In the genomic region with DNA sequence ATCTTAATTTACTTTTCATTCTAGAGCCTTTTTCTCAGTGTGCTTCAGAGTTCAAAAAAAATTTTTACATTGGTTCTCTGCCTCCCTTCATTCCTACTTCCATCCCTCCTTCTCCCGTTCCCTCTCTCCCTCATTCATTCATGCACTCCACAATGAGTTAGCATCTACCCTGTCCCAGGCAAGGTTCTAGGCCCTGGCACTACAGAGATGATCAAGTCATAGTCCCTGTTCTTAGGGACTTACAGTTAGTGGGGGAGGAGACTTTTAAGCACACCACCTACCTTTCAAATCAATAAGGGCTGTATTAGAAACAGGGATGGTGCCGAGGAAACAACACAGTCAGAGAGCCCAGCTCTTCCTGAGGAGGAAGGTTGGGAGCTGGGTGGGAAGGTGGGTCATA, we compare ENCODE assay signal across 2 cellular contexts.
TF ChIP-seq lines count a peak whose summit lies in the region.

No MANE protein-coding gene starts in this region.

TF ChIP-seq in IMR-90, 13 proteins besides CTCF, POLR2A, EP300 and RAD21:
- TF ChIP-seq FOS (IDR thresholded peaks at IDR 0.05; ENCODE audit: low read depth, low read length) (no peak), CHD1 (IDR thresholded peaks at IDR 0.05; ENCODE audit: low read depth, low read length) (no peak), MAZ (IDR thresholded peaks at IDR 0.05; ENCODE audit: borderline replicate concordance, low read depth, low read length) (no peak), MXI1 (IDR thresholded peaks at IDR 0.05; ENCODE audit: borderline replicate concordance, low read depth, low read length) (no peak), SMC3 (IDR thresholded peaks at IDR 0.05; ENCODE audit: low read depth, low read length) (no peak), NFE2L2 (IDR thresholded peaks at IDR 0.05; ENCODE audit: low read depth, low read length) (no peak), BHLHE40 (IDR thresholded peaks at IDR 0.05; ENCODE audit: low read depth, low read length) (no peak), RFX5 (IDR thresholded peaks at IDR 0.05; ENCODE audit: low read depth, low read length) (no peak), RCOR1 (IDR thresholded peaks at IDR 0.05; ENCODE audit: insufficient replicate concordance, low read length) (no peak), CEBPB (IDR thresholded peaks at IDR 0.05; ENCODE audit: low read depth, low read length) (no peak), MAFK (IDR thresholded peaks at IDR 0.05; ENCODE audit: low read depth, low read length) (no peak)
- TF ChIP-seq, protein P1, sequence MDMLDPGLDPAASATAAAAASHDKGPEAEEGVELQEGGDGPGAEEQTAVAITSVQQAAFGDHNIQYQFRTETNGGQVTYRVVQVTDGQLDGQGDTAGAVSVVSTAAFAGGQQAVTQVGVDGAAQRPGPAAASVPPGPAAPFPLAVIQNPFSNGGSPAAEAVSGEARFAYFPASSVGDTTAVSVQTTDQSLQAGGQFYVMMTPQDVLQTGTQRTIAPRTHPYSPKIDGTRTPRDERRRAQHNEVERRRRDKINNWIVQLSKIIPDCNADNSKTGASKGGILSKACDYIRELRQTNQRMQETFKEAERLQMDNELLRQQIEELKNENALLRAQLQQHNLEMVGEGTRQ (IDR thresholded peaks at IDR 0.05; ENCODE audit: low read depth, low read length): no peak
- TF ChIP-seq, protein P2, sequence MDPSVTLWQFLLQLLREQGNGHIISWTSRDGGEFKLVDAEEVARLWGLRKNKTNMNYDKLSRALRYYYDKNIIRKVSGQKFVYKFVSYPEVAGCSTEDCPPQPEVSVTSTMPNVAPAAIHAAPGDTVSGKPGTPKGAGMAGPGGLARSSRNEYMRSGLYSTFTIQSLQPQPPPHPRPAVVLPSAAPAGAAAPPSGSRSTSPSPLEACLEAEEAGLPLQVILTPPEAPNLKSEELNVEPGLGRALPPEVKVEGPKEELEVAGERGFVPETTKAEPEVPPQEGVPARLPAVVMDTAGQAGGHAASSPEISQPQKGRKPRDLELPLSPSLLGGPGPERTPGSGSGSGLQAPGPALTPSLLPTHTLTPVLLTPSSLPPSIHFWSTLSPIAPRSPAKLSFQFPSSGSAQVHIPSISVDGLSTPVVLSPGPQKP (IDR thresholded peaks at IDR 0.05; ENCODE audit: borderline replicate concordance, low read depth, low read length): no peak

TF ChIP-seq in HepG2, 621 proteins besides CTCF, POLR2A, EP300 and RAD21:
- TF ChIP-seq REL (CRISPR knock-in tag; conservative IDR thresholded peaks at IDR 0.05) (no peak), GATAD2A (CRISPR knock-in tag; IDR thresholded peaks at IDR 0.05) (no peak), PHF20 (CRISPR knock-in tag; IDR thresholded peaks at IDR 0.05) (no peak), NRL (CRISPR knock-in tag; IDR thresholded peaks at IDR 0.05; ENCODE audit: borderline replicate concordance) (no peak), ZNF552 (CRISPR knock-in tag; IDR thresholded peaks at IDR 0.05; ENCODE audit: borderline replicate concordance) (no peak), AKAP8 (CRISPR knock-in tag; IDR thresholded peaks at IDR 0.05) (no peak), ZNF484 (CRISPR knock-in tag; IDR thresholded peaks at IDR 0.05; ENCODE audit: borderline replicate concordance, low read depth) (no peak), HOXA3 (CRISPR knock-in tag; IDR thresholded peaks at IDR 0.05) (no peak), U2AF2 (IDR thresholded peaks at IDR 0.05; ENCODE audit: low read depth, low read length) (no peak), MTF1 (CRISPR knock-in tag; IDR thresholded peaks at IDR 0.05) (no peak), ZNF782 (CRISPR knock-in tag; IDR thresholded peaks at IDR 0.05; ENCODE audit: borderline replicate concordance) (no peak)
- TF ChIP-seq, protein P3, sequence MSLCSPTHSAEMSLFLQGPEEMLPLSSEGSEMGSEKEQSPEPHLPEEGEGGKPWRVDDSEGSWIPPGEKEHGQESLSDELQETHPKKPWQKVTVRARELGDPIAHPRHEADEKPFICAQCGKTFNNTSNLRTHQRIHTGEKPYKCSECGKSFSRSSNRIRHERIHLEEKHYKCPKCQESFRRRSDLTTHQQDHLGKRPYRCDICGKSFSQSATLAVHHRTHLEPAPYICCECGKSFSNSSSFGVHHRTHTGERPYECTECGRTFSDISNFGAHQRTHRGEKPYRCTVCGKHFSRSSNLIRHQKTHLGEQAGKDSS (CRISPR knock-in tag; IDR thresholded peaks at IDR 0.05; ENCODE audit: borderline replicate concordance, low read depth): no peak
- TF ChIP-seq, protein P4, sequence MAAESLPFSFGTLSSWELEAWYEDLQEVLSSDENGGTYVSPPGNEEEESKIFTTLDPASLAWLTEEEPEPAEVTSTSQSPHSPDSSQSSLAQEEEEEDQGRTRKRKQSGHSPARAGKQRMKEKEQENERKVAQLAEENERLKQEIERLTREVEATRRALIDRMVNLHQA (CRISPR knock-in tag; IDR thresholded peaks at IDR 0.05): no peak
TF ChIP-seq in HepG2: peak in this region for 0.
